2 cellular contexts compared by ENCODE assay signal in the genomic region with DNA sequence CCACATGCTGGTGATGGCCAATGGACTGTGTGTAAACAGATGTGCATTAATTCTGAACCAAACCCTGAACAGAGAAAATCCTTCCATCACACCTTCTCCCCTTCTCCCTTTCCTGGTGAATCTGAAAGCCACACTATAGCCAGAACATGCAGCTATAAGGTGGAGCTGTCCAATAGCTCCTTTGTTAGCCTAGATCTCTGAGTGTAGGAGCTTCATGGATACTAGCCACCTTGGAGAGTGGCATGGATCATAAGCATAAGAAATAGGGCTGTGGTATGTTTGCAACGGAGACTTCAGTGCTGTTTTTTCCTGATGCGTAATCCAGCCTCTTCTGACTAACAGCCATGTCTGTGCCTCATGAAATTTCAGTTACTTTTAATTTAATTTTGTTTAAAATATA.
A peak's percentile ranks its signal among the peaks of the same experiment; 100 is the strongest.
TF ChIP-seq lines count a peak whose summit lies in the region.

No MANE protein-coding gene starts in this region.

TF ChIP-seq in HCT116, 20 proteins besides CTCF, POLR2A, EP300 and RAD21:
- TF ChIP-seq, protein P1, sequence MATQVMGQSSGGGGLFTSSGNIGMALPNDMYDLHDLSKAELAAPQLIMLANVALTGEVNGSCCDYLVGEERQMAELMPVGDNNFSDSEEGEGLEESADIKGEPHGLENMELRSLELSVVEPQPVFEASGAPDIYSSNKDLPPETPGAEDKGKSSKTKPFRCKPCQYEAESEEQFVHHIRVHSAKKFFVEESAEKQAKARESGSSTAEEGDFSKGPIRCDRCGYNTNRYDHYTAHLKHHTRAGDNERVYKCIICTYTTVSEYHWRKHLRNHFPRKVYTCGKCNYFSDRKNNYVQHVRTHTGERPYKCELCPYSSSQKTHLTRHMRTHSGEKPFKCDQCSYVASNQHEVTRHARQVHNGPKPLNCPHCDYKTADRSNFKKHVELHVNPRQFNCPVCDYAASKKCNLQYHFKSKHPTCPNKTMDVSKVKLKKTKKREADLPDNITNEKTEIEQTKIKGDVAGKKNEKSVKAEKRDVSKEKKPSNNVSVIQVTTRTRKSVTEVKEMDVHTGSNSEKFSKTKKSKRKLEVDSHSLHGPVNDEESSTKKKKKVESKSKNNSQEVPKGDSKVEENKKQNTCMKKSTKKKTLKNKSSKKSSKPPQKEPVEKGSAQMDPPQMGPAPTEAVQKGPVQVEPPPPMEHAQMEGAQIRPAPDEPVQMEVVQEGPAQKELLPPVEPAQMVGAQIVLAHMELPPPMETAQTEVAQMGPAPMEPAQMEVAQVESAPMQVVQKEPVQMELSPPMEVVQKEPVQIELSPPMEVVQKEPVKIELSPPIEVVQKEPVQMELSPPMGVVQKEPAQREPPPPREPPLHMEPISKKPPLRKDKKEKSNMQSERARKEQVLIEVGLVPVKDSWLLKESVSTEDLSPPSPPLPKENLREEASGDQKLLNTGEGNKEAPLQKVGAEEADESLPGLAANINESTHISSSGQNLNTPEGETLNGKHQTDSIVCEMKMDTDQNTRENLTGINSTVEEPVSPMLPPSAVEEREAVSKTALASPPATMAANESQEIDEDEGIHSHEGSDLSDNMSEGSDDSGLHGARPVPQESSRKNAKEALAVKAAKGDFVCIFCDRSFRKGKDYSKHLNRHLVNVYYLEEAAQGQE (IDR thresholded peaks at IDR 0.05; ENCODE audit: low read depth) = peak; percentile 32; the same call in 1 of the 2 replicates
- no peak for TF ChIP-seq SRF (IDR thresholded peaks at IDR 0.05; ENCODE audit: low read depth)

TF ChIP-seq in WTC11, 78 proteins besides CTCF, POLR2A, EP300 and RAD21 (continued from another document):
- TF ChIP-seq, protein P2, sequence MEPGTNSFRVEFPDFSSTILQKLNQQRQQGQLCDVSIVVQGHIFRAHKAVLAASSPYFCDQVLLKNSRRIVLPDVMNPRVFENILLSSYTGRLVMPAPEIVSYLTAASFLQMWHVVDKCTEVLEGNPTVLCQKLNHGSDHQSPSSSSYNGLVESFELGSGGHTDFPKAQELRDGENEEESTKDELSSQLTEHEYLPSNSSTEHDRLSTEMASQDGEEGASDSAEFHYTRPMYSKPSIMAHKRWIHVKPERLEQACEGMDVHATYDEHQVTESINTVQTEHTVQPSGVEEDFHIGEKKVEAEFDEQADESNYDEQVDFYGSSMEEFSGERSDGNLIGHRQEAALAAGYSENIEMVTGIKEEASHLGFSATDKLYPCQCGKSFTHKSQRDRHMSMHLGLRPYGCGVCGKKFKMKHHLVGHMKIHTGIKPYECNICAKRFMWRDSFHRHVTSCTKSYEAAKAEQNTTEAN (CRISPR knock-in tag; IDR thresholded peaks at IDR 0.05) = no peak
- no peak for TF ChIP-seq TCF7 (CRISPR knock-in tag; IDR thresholded peaks at IDR 0.05; ENCODE audit: low read depth)
- TF ChIP-seq, protein P3, sequence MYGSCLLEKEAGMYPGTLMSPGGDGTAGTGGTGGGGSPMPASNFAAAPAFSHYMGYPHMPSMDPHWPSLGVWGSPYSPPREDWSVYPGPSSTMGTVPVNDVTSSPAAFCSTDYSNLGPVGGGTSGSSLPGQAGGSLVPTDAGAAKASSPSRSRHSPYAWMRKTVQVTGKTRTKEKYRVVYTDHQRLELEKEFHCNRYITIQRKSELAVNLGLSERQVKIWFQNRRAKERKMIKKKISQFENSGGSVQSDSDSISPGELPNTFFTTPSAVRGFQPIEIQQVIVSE (CRISPR knock-in tag; IDR thresholded peaks at IDR 0.05; ENCODE audit: borderline replicate concordance) = no peak
- TF ChIP-seq PRRX2 (CRISPR knock-in tag; IDR thresholded peaks at IDR 0.05) = no peak
- TF ChIP-seq ATF1 (CRISPR knock-in tag; IDR thresholded peaks at IDR 0.05) = no peak
- TF ChIP-seq GABPB1 (CRISPR knock-in tag; IDR thresholded peaks at IDR 0.05) = no peak
- TF ChIP-seq JUN (CRISPR knock-in tag; IDR thresholded peaks at IDR 0.05) = no peak
- TF ChIP-seq, protein P4, sequence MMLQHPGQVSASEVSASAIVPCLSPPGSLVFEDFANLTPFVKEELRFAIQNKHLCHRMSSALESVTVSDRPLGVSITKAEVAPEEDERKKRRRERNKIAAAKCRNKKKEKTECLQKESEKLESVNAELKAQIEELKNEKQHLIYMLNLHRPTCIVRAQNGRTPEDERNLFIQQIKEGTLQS (CRISPR knock-in tag; conservative IDR thresholded peaks at IDR 0.05) = no peak
- TF ChIP-seq JAZF1 (CRISPR knock-in tag; IDR thresholded peaks at IDR 0.05) = no peak
- TF ChIP-seq, protein P5, sequence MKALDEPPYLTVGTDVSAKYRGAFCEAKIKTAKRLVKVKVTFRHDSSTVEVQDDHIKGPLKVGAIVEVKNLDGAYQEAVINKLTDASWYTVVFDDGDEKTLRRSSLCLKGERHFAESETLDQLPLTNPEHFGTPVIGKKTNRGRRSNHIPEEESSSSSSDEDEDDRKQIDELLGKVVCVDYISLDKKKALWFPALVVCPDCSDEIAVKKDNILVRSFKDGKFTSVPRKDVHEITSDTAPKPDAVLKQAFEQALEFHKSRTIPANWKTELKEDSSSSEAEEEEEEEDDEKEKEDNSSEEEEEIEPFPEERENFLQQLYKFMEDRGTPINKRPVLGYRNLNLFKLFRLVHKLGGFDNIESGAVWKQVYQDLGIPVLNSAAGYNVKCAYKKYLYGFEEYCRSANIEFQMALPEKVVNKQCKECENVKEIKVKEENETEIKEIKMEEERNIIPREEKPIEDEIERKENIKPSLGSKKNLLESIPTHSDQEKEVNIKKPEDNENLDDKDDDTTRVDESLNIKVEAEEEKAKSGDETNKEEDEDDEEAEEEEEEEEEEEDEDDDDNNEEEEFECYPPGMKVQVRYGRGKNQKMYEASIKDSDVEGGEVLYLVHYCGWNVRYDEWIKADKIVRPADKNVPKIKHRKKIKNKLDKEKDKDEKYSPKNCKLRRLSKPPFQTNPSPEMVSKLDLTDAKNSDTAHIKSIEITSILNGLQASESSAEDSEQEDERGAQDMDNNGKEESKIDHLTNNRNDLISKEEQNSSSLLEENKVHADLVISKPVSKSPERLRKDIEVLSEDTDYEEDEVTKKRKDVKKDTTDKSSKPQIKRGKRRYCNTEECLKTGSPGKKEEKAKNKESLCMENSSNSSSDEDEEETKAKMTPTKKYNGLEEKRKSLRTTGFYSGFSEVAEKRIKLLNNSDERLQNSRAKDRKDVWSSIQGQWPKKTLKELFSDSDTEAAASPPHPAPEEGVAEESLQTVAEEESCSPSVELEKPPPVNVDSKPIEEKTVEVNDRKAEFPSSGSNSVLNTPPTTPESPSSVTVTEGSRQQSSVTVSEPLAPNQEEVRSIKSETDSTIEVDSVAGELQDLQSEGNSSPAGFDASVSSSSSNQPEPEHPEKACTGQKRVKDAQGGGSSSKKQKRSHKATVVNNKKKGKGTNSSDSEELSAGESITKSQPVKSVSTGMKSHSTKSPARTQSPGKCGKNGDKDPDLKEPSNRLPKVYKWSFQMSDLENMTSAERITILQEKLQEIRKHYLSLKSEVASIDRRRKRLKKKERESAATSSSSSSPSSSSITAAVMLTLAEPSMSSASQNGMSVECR (CRISPR knock-in tag; IDR thresholded peaks at IDR 0.05; ENCODE audit: borderline replicate concordance) = no peak
- no peak for TF ChIP-seq ZNF671 (CRISPR knock-in tag; IDR thresholded peaks at IDR 0.05)
- no peak for TF ChIP-seq MXD4 (CRISPR knock-in tag; IDR thresholded peaks at IDR 0.05; ENCODE audit: borderline replicate concordance)
- TF ChIP-seq, protein P6, sequence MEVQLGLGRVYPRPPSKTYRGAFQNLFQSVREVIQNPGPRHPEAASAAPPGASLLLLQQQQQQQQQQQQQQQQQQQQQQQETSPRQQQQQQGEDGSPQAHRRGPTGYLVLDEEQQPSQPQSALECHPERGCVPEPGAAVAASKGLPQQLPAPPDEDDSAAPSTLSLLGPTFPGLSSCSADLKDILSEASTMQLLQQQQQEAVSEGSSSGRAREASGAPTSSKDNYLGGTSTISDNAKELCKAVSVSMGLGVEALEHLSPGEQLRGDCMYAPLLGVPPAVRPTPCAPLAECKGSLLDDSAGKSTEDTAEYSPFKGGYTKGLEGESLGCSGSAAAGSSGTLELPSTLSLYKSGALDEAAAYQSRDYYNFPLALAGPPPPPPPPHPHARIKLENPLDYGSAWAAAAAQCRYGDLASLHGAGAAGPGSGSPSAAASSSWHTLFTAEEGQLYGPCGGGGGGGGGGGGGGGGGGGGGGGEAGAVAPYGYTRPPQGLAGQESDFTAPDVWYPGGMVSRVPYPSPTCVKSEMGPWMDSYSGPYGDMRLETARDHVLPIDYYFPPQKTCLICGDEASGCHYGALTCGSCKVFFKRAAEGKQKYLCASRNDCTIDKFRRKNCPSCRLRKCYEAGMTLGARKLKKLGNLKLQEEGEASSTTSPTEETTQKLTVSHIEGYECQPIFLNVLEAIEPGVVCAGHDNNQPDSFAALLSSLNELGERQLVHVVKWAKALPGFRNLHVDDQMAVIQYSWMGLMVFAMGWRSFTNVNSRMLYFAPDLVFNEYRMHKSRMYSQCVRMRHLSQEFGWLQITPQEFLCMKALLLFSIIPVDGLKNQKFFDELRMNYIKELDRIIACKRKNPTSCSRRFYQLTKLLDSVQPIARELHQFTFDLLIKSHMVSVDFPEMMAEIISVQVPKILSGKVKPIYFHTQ (CRISPR knock-in tag; IDR thresholded peaks at IDR 0.05) = no peak
- no peak for TF ChIP-seq GTF2I (CRISPR knock-in tag; conservative IDR thresholded peaks at IDR 0.05)
- no peak for TF ChIP-seq IRF2 (CRISPR knock-in tag; IDR thresholded peaks at IDR 0.05; ENCODE audit: borderline replicate concordance, low read depth)
- TF ChIP-seq, protein P7, sequence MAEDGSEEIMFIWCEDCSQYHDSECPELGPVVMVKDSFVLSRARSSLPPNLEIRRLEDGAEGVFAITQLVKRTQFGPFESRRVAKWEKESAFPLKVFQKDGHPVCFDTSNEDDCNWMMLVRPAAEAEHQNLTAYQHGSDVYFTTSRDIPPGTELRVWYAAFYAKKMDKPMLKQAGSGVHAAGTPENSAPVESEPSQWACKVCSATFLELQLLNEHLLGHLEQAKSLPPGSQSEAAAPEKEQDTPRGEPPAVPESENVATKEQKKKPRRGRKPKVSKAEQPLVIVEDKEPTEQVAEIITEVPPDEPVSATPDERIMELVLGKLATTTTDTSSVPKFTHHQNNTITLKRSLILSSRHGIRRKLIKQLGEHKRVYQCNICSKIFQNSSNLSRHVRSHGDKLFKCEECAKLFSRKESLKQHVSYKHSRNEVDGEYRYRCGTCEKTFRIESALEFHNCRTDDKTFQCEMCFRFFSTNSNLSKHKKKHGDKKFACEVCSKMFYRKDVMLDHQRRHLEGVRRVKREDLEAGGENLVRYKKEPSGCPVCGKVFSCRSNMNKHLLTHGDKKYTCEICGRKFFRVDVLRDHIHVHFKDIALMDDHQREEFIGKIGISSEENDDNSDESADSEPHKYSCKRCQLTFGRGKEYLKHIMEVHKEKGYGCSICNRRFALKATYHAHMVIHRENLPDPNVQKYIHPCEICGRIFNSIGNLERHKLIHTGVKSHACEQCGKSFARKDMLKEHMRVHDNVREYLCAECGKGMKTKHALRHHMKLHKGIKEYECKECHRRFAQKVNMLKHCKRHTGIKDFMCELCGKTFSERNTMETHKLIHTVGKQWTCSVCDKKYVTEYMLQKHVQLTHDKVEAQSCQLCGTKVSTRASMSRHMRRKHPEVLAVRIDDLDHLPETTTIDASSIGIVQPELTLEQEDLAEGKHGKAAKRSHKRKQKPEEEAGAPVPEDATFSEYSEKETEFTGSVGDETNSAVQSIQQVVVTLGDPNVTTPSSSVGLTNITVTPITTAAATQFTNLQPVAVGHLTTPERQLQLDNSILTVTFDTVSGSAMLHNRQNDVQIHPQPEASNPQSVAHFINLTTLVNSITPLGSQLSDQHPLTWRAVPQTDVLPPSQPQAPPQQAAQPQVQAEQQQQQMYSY (CRISPR knock-in tag; IDR thresholded peaks at IDR 0.05) = no peak
- no peak for TF ChIP-seq ZNF263 (CRISPR knock-in tag; IDR thresholded peaks at IDR 0.05; ENCODE audit: low read depth)
- TF ChIP-seq ZNF396 (CRISPR knock-in tag; IDR thresholded peaks at IDR 0.05; ENCODE audit: borderline replicate concordance) = no peak
